1 cellular context compared by ENCODE assay signal in genomic region chr18:21612125-21613100, GRCh38.
TF ChIP-seq lines count a peak whose summit lies in the region.

Gene SNRPD1, plus strand, starts transcription at chr18:21612314. Its CDS starts 116 bp downstream, at chr18:21612430.

TF ChIP-seq in K562, 482 proteins besides CTCF, POLR2A, EP300 and RAD21 (continued from another document and continues in another):
- TF ChIP-seq MTF1 (CRISPR knock-in tag; IDR thresholded peaks at IDR 0.05; ENCODE audit: borderline replicate concordance) (no peak), NRF1 (conservative IDR thresholded peaks at IDR 0.05 in 1 of 2, IDR thresholded peaks at IDR 0.05 in 1 of 2) (peak; percentile 85 to 88), SP2 (IDR thresholded peaks at IDR 0.05; ENCODE audit: extremely low read depth, low read depth, low read length, poor library complexity, severe bottlenecking) (peak; percentile 91), SREBF2 (CRISPR knock-in tag; IDR thresholded peaks at IDR 0.05) (no peak), MCM3 (IDR thresholded peaks at IDR 0.05) (no peak), ZNF143 (CRISPR knock-in tag; IDR thresholded peaks at IDR 0.05) (no peak), MNT (conservative IDR thresholded peaks at IDR 0.05) (peak; percentile 95 to 98), ZNF507 (tag; conservative IDR thresholded peaks at IDR 0.05) (no peak), RBFOX2 (IDR thresholded peaks at IDR 0.05; ENCODE audit: low read depth, low read length) (peak; percentile 100), ZFP30 (CRISPR knock-in tag; IDR thresholded peaks at IDR 0.05; ENCODE audit: borderline replicate concordance) (no peak), CEBPZ (IDR thresholded peaks at IDR 0.05; ENCODE audit: borderline replicate concordance, low read depth, low read length) (no peak), KLF1 (tag; IDR thresholded peaks at IDR 0.05) (peak; percentile 70; the same call in 1 of the 2 replicates), ZNF431 (CRISPR knock-in tag; IDR thresholded peaks at IDR 0.05) (no peak), MXI1 (IDR thresholded peaks at IDR 0.05; ENCODE audit: low read depth, low read length) (no peak; the same call in 1 of the 2 replicates), HDGF (IDR thresholded peaks at IDR 0.05) (no peak), ZNF699 (CRISPR knock-in tag; IDR thresholded peaks at IDR 0.05; ENCODE audit: insufficient replicate concordance) (no peak), MYC (IDR thresholded peaks at IDR 0.05; ENCODE audit: low read depth, low read length) (peak; percentile 98), MYC (CRISPR knock-in tag; IDR thresholded peaks at IDR 0.05; ENCODE audit: borderline replicate concordance, low read depth) (peak; percentile 99), ZNF263 (CRISPR knock-in tag; IDR thresholded peaks at IDR 0.05; ENCODE audit: borderline replicate concordance) (0 out of 2 replicates have a peak, but pooled peaks have one; percentile 25), ZNF780A (CRISPR knock-in tag; IDR thresholded peaks at IDR 0.05) (no peak), TBL1XR1 (IDR thresholded peaks at IDR 0.05; ENCODE audit: low read length in 2 of 2) (0 out of 4 replicates have a peak, but pooled peaks of 1 of the 2 experiments have one; percentile 29), POLR3A (IDR thresholded peaks at IDR 0.05; ENCODE audit: borderline replicate concordance, extremely low read depth, insufficient read depth, insufficient read length) (no peak), ELK3 (CRISPR knock-in tag; IDR thresholded peaks at IDR 0.05) (no peak), CHAMP1 (IDR thresholded peaks at IDR 0.05) (peak; percentile 99), ZNF318 (IDR thresholded peaks at IDR 0.05; ENCODE audit: borderline replicate concordance in 1 of 2, low read depth in 1 of 2) (no peak), MTA3 (IDR thresholded peaks at IDR 0.05; ENCODE audit: borderline replicate concordance) (peak; percentile 87), NFE2L1 (tag; IDR thresholded peaks at IDR 0.05; ENCODE audit: borderline replicate concordance, low read depth) (no peak), CTCFL (IDR thresholded peaks at IDR 0.05; ENCODE audit: borderline replicate concordance, insufficient read depth, low read depth, low read length, poor library complexity, severe bottlenecking) (peak; percentile 95), RBM25 (IDR thresholded peaks at IDR 0.05; ENCODE audit: low read depth, low read length, severe bottlenecking) (no peak), ZBTB9 (CRISPR knock-in tag; IDR thresholded peaks at IDR 0.05) (0 out of 2 replicates have a peak, but pooled peaks have one; percentile 73), SMAD2 (IDR thresholded peaks at IDR 0.05; ENCODE audit: low read depth, low read length) (no peak), PRPF4 (IDR thresholded peaks at IDR 0.05; ENCODE audit: insufficient read depth, low read depth, low read length, poor library complexity, severe bottlenecking) (peak; percentile 62), NFIX (CRISPR knock-in tag; IDR thresholded peaks at IDR 0.05; ENCODE audit: low read depth) (no peak), PHF8 (IDR thresholded peaks at IDR 0.05; ENCODE audit: borderline replicate concordance, low read length) (peak; percentile 99), SMAD1 (IDR thresholded peaks at IDR 0.05; ENCODE audit: low read depth, low read length, partially characterized antibody) (peak; percentile 66), HCFC1 (IDR thresholded peaks at IDR 0.05; ENCODE audit: low read depth, low read length) (peak; percentile 87), FOXP1 (CRISPR knock-in tag; IDR thresholded peaks at IDR 0.05) (peak; percentile 83; the same call in 1 of the 2 replicates), PKNOX1 (IDR thresholded peaks at IDR 0.05) (no peak; the same call in 1 of the 2 replicates), PTTG1 (tag; IDR thresholded peaks at IDR 0.05; ENCODE audit: low read depth) (no peak)
